Comparison of ENCODE assay signal across 11 cellular contexts in the genomic region with DNA sequence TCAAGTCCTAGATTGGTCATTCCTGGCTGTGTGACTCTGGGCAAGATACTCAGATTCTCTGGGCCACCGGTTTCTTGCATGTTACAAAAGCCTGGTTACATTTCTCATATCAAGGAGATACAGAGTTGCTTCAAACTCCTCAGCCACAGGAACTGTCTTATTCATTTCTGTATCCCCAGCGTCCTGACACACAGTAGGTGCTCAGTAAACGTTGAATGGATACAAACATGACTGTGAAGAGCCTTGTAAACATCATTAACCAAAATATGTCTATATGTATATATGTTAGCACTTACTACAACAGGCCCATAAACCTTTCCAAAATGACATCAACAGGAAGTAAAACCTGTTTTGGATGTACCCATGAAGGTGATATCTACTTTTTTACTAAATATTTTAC. TPM values are rescaled to one million over a fixed set of nuclear protein-coding genes. Genes with fewer than 3 reads are reported as not detected.
DNase-seq lines count a peak whose midpoint lies in the region; ATAC-seq, FAIRE-seq and TF ChIP-seq lines count a peak whose summit lies in the region.
"Had no signal": no experiment of that assay in that cellular context is flagged by ENCODE, and none has a peak within 500 bp of the region (broad histone marks: within the 10 kb centered on the region; RNA-seq: fewer than 3 reads in every experiment).

No MANE protein-coding gene starts in this region.

- H3K4me3 Mint-ChIP-seq in MCF 10A (ENCODE audit: unreplicated experiment) (peak overlapping the region; percentile 83), natural killer cell (peak overlapping the region; percentile 89)

- H3K27me3 Mint-ChIP-seq in MCF 10A (ENCODE audit: insufficient read depth, unreplicated experiment) (no peaks in the 10 kb centered on the region), natural killer cell (ENCODE audit: low read depth in 2 of 2) (no peaks in the 10 kb centered on the region)

- TSS peak; percentile 46 for BruUV-seq in IMR-90 (replicated peaks; lab: Mats Ljungman, UMichigan)
- TSS peak; percentile 38 for BruUV-seq in MCF 10A (replicated peaks; lab: Mats Ljungman, UMichigan)

- H2BK15ac ChIP-seq in IMR-90 (ENCODE audit: low read depth, low read length), result no peak overlapping the region

- peaks cover 6% of the 10 kb centered on the region for H3K36me3 ChIP-seq in IMR-90 (ENCODE audit: control insufficient read depth, insufficient read depth, low read length)
- no peaks in the 10 kb centered on the region for H3K36me3 ChIP-seq in pancreas

- TF ChIP-seq CTCF in AG10803 (conservative IDR thresholded peaks at IDR 0.05; ENCODE audit: low read length) (no peak), IMR-90 (conservative IDR thresholded peaks at IDR 0.05; ENCODE audit: low read depth, low read length) (no peak), MCF 10A (IDR thresholded peaks at IDR 0.05; ENCODE audit: unreplicated experiment) (no peak), natural killer cell (IDR thresholded peaks at IDR 0.05) (no peak), pancreas (IDR thresholded peaks at IDR 0.05) (no peak)

- peaks cover 26 to 59% of the 10 kb centered on the region in 2 experiments for H3K79me1 ChIP-seq in IMR-90 (ENCODE audit: low read depth in 1 of 2, low read length in 2 of 2)

- intact Hi-C loops in IMR-90 (cut with micrococcal nuclease), result loop anchor here (5.0 to 10.0 kb wide), 2 partner anchors 203 to 230 kb away; partner anchors contain the start of gene TSPAN17
- intact Hi-C loops in MCF 10A (cut with micrococcal nuclease), result loop anchor here (2.0 to 5.0 kb wide), 2 partner anchors 54 to 143 kb away; partner anchors contain the start of gene KIAA1191
- intact Hi-C loops in natural killer cell (cut with micrococcal nuclease), result loop anchor here (5.0 kb wide), 2 partner anchors 143 to 183 kb away; no protein-coding TSS in a partner anchor
- intact Hi-C loops in pancreas (cut with DNase I), result loop anchor here in 1 of 3 donors (10.0 kb wide), 1 partner anchor 160 kb away; no protein-coding TSS in a partner anchor

- DNase-seq in AG10803 (ENCODE audit: low read depth), result no peak
- no peak for DNase-seq in IMR-90
- DNase-seq in MCF 10A (ENCODE audit: unreplicated experiment), result peak; percentile 20
- no peak for DNase-seq in natural killer cell
- no peak for DNase-seq in DMS153 (lab: John Stamatoyannopoulos, UW)
- no peak for DNase-seq in NCI-H748 treated with DMSO at 0.1 percent for 48 hours (lab: John Stamatoyannopoulos, UW)
- no peak for DNase-seq in superior temporal gyrus (ENCODE audit: extremely low spot score)
- no peak for DNase-seq in pancreas
- DNase-seq: activated CD4-positive, alpha-beta T cell treated with anti-CD3 and anti-CD28 coated beads, Interleukin-2, amount 50 U/mL, for 4 hours; DMS 273 treated with DMSO at 0.1 percent for 48 hours; left lung had no signal

- no peak overlapping the region for H4K8ac ChIP-seq in IMR-90 (ENCODE audit: low read depth in 2 of 2, low read length in 2 of 2)

- dilution Hi-C loops in IMR-90 (cut with HindIII; ENCODE audit: low sequenced_read_pairs, unreplicated experiment), result no loop called here

- H3K9me3 ChIP-seq in IMR-90 (ENCODE audit: control insufficient read depth, insufficient read depth, low read length) (no peaks in the 10 kb centered on the region), pancreas (no peaks in the 10 kb centered on the region)
- H3K9me3 ChIP-seq: left lung had no signal

- no peak overlapping the region for H4K5ac ChIP-seq in IMR-90 (ENCODE audit: low read depth, low read length)

- H3K4me3 ChIP-seq in AG10803 (ENCODE audit: low read length) (peak overlapping the region; percentile 82), IMR-90 (ENCODE audit: insufficient read depth, low read depth, low read length) (no peak overlapping the region), pancreas (no peak overlapping the region)

- H3K4me1 Mint-ChIP-seq in MCF 10A (ENCODE audit: insufficient read depth, unreplicated experiment) (peaks cover 66% of the 10 kb centered on the region), natural killer cell (peaks cover 43 to 55% of the 10 kb centered on the region in 2 donors)

- POLR2A ChIA-PET in IMR-90 (lab: Charles Lee; ENCODE audit: unreplicated experiment), result no interaction called here
- POLR2A ChIA-PET in MCF 10A (lab: Yijun Ruan, JAX), result interaction anchor here (0.6 to 11.3 kb wide), 12 partner anchors 14 to 1691 kb away, joined by 3 to 134 read pairs (median 14); partner anchors contain the start of genes FAF2, HIGD2A, NOP16 and RNF44

- H3K27ac Mint-ChIP-seq in MCF 10A (ENCODE audit: low read depth, unreplicated experiment), result peak overlapping the region; percentile 73
- peak overlapping the region; percentile 80 to 86 for H3K27ac Mint-ChIP-seq in natural killer cell

- WGBS in IMR-90 (ENCODE audit: extremely low coverage in 2 of 2, insufficient read length in 1 of 2), 2 experiments, result 100% methylated on average over 1 of the region's 3 CpGs; no CpG with 5 or more reads in 1 of the 2 experiments
- WGBS in pancreas, 2 donors, result 43 to 45% methylated on average over 3 of the region's 3 CpGs

- H2BK120ac ChIP-seq in IMR-90 (ENCODE audit: low read depth, low read length), result no peak overlapping the region

- H3K14ac ChIP-seq in IMR-90 (replicated peaks; ENCODE audit: low read depth, low read length), result no peak overlapping the region

- ATAC-seq in IMR-90 (ENCODE audit: low read depth) (no peak), natural killer cell (no peak), pancreas (no peak)

- no peak for TF ChIP-seq POLR2A in IMR-90 (IDR thresholded peaks at IDR 0.05; ENCODE audit: low read depth, low read length)

- TF ChIP-seq RAD21 in IMR-90 (IDR thresholded peaks at IDR 0.05; ENCODE audit: low read length), result no peak

- peaks cover 16% of the 10 kb centered on the region for H3K9me1 ChIP-seq in IMR-90 (ENCODE audit: insufficient read depth, low read length)

- H3K4me1 ChIP-seq in IMR-90 (ENCODE audit: control insufficient read depth, insufficient read depth, low read length) (peaks cover 11% of the 10 kb centered on the region), pancreas (peaks cover 0 to 15% (median 0%) of the 10 kb centered on the region in 3 donors)

- H3K27me3 ChIP-seq in IMR-90 (ENCODE audit: control insufficient read depth, insufficient read depth, low read length) (no peaks in the 10 kb centered on the region), pancreas (no peaks in the 10 kb centered on the region)
- H3K27me3 ChIP-seq: left lung had no signal

- no peak overlapping the region for H3K9ac ChIP-seq in IMR-90 (ENCODE audit: low read depth, low read length)

- CTCF ChIA-PET in IMR-90 (lab: Yijun Ruan, JAX) (interaction anchor here (0.7 kb wide), 1 partner anchor 146 kb away, joined by 4 read pairs; no protein-coding TSS in a partner anchor), MCF 10A (lab: Yijun Ruan, JAX) (interaction anchor here (1.0 to 6.3 kb wide), 3 partner anchors 34 to 243 kb away, joined by 3 to 83 read pairs (median 3); partner anchors contain the start of gene FAF2)

- peaks cover 21% of the 10 kb centered on the region for H3K36me3 Mint-ChIP-seq in MCF 10A (ENCODE audit: insufficient read depth, unreplicated experiment)
- no peaks in the 10 kb centered on the region for H3K36me3 Mint-ChIP-seq in natural killer cell

- peak overlapping the region; percentile 25; the same call in 1 of the 2 replicates for H2AK5ac ChIP-seq in IMR-90 (ENCODE audit: low read depth, low read length)

- H2BK5ac ChIP-seq in IMR-90 (ENCODE audit: low read depth, low read length, poor library complexity, severe bottlenecking), result no peak overlapping the region

- H2AK9ac ChIP-seq in IMR-90 (replicated peaks; ENCODE audit: low read depth, low read length, poor library complexity), result no peak overlapping the region

- H3K4ac ChIP-seq in IMR-90 (ENCODE audit: low read depth, low read length), result no peak overlapping the region

- no peak overlapping the region for H3K27ac ChIP-seq in IMR-90 (ENCODE audit: insufficient read depth, low read length)
- no peak overlapping the region for H3K27ac ChIP-seq in pancreas

- no peak overlapping the region for H3K56ac ChIP-seq in IMR-90 (ENCODE audit: extremely low read depth, insufficient read depth, low read length)

- H3K23ac ChIP-seq in IMR-90 (ENCODE audit: low read depth, low read length), result no peak overlapping the region

- FAIRE-seq in pancreas (lab: Jason Lieb, UNC), result no peak

- in situ Hi-C loops in IMR-90 (cut with MboI; ENCODE audit: low sequenced_read_pairs), result no loop called here

- peaks cover 45% of the 10 kb centered on the region for H4K20me1 ChIP-seq in IMR-90 (ENCODE audit: insufficient read depth, low read length)

- no peak overlapping the region for H2AFZ ChIP-seq in IMR-90 (replicated peaks; ENCODE audit: low read length, poor library complexity)

- H4K91ac ChIP-seq in IMR-90 (ENCODE audit: insufficient read depth, low read depth, low read length), result no peak overlapping the region

- peak overlapping the region; percentile 19 for H3K4me2 ChIP-seq in IMR-90 (ENCODE audit: low read depth, low read length)

- H3K18ac ChIP-seq in IMR-90 (ENCODE audit: low read depth, low read length), result no peak overlapping the region

- H3K9me3 Mint-ChIP-seq in MCF 10A (ENCODE audit: unreplicated experiment) (no peaks in the 10 kb centered on the region), natural killer cell (no peaks in the 10 kb centered on the region)

- no peak overlapping the region for H2BK20ac ChIP-seq in IMR-90 (ENCODE audit: low read depth, low read length)

RNA-seq across cellular contexts. Expression of gene CLTB, which starts 1.6 kb away (rescaled TPM):
- 87.6 and 122 TPM in 2 replicates for total RNA-seq in IMR-90 (2012; rRNA removed)
- 99.9 and 133 TPM in 2 replicates for polyA plus RNA-seq in IMR-90 (2012; rRNA removed)
- polyA plus RNA-seq in IMR-90 (2012; cell fraction: cytosol; rRNA removed), result 126 and 155 TPM in 2 replicates
- 82.7 and 83.9 TPM in 2 replicates for polyA plus RNA-seq in IMR-90 (2012; cell fraction: nucleus; rRNA removed; ENCODE audit: low replicate concordance)
- total RNA-seq in MCF 10A (2022), result 333 and 339 TPM in 2 replicates
- 10 to 100 TPM; 60.6 to 77.2 (median 70.4) TPM for total RNA-seq in natural killer cell
- 10 to 100 TPM; 28.6 to 42.3 (median 32.6) TPM for total RNA-seq in pancreas
- 10 to 100 TPM; 64.9 to 92.0 TPM for polyA plus RNA-seq in pancreas

RNA-seq across cellular contexts. Expression of gene HIGD2A, which starts 26.2 kb away (rescaled TPM):
- 33.3 and 35.0 TPM in 2 replicates for total RNA-seq in IMR-90 (2012; rRNA removed)
- 131 and 146 TPM in 2 replicates for polyA plus RNA-seq in IMR-90 (2012; rRNA removed)
- 161 and 196 TPM in 2 replicates for polyA plus RNA-seq in IMR-90 (2012; cell fraction: cytosol; rRNA removed)
- polyA plus RNA-seq in IMR-90 (2012; cell fraction: nucleus; rRNA removed; ENCODE audit: low replicate concordance), result 35.5 and 41.7 TPM in 2 replicates
- total RNA-seq in MCF 10A (2022), result 167 and 196 TPM in 2 replicates
- total RNA-seq in natural killer cell, result 10 to 100 TPM; 83.5 to 90.2 (median 86.2) TPM
- total RNA-seq in pancreas, result 10 to 100 TPM; 30.0 to 47.4 (median 44.4) TPM
- polyA plus RNA-seq in pancreas, result 100 to 1,000 TPM; 101 to 109 TPM

RNA-seq across cellular contexts. Expression of gene NOP16, which starts 26.3 kb away (rescaled TPM):
- total RNA-seq in IMR-90 (2012; rRNA removed) (28.0 and 33.3 TPM in 2 replicates), MCF 10A (2022) (90.9 and 134 TPM in 2 replicates), natural killer cell (10 to 100 TPM in 2 of 3 donors, 1 to 10 TPM in 1; 6.4 to 12.4 (median 12.1) TPM), pancreas (10 to 100 TPM in 2 of 6 donors, 1 to 10 TPM in 4; 4.7 to 13.3 (median 7.9) TPM)
- polyA plus RNA-seq in IMR-90 (2012; rRNA removed) (60.4 and 61.3 TPM in 2 replicates), pancreas (10 to 100 TPM; 18.4 to 23.2 TPM)
- polyA plus RNA-seq in IMR-90 (2012; cell fraction: cytosol; rRNA removed), result 40.4 and 78.7 TPM in 2 replicates
- 71.5 and 77.8 TPM in 2 replicates for polyA plus RNA-seq in IMR-90 (2012; cell fraction: nucleus; rRNA removed; ENCODE audit: low replicate concordance)

RNA-seq across cellular contexts. Expression of gene FAF2, which starts 33.5 kb away (rescaled TPM):
- total RNA-seq in IMR-90 (2012; rRNA removed) (47.0 and 50.3 TPM in 2 replicates), MCF 10A (2022) (78.3 and 97.2 TPM in 2 replicates), natural killer cell (10 to 100 TPM; 32.1 to 32.5 (median 32.1) TPM), pancreas (10 to 100 TPM in 5 of 6 donors, 1 to 10 TPM in 1; 9.3 to 18.0 (median 15.6) TPM)
- polyA plus RNA-seq in IMR-90 (2012; rRNA removed) (31.3 and 32.9 TPM in 2 replicates), pancreas (10 to 100 TPM in 1 of 2 donors, 1 to 10 TPM in 1; 6.8 to 15.5 TPM)
- 10.3 and 16.1 TPM in 2 replicates for polyA plus RNA-seq in IMR-90 (2012; cell fraction: cytosol; rRNA removed)
- polyA plus RNA-seq in IMR-90 (2012; cell fraction: nucleus; rRNA removed; ENCODE audit: low replicate concordance), result 9.4 and 41.3 TPM in 2 replicates

RNA-seq across cellular contexts. Expression of gene ARL10, which starts 49.4 kb away (rescaled TPM):
- total RNA-seq in IMR-90 (2012; rRNA removed), result 3.6 and 4.4 TPM in 2 replicates
- 5.0 and 6.0 TPM in 2 replicates for polyA plus RNA-seq in IMR-90 (2012; rRNA removed)
- polyA plus RNA-seq in IMR-90 (2012; cell fraction: cytosol; rRNA removed), result 1.3 and 1.5 TPM in 2 replicates
- 17.8 and 20.2 TPM in 2 replicates for polyA plus RNA-seq in IMR-90 (2012; cell fraction: nucleus; rRNA removed; ENCODE audit: low replicate concordance)
- total RNA-seq in MCF 10A (2022), result 1.1 and 1.3 TPM in 2 replicates
- 1 to 10 TPM in 2 of 3 donors, under 1 TPM in 1; 0.75 to 6.8 (median 6.7) TPM for total RNA-seq in natural killer cell
- total RNA-seq in pancreas, result 1 to 10 TPM in 5 of 6 donors, under 1 TPM in 1; 0.95 to 5.3 (median 1.7) TPM
- polyA plus RNA-seq in pancreas, result 1 to 10 TPM; 3.0 to 4.0 TPM
